8 cellular contexts compared by ENCODE assay signal in the genomic region with DNA sequence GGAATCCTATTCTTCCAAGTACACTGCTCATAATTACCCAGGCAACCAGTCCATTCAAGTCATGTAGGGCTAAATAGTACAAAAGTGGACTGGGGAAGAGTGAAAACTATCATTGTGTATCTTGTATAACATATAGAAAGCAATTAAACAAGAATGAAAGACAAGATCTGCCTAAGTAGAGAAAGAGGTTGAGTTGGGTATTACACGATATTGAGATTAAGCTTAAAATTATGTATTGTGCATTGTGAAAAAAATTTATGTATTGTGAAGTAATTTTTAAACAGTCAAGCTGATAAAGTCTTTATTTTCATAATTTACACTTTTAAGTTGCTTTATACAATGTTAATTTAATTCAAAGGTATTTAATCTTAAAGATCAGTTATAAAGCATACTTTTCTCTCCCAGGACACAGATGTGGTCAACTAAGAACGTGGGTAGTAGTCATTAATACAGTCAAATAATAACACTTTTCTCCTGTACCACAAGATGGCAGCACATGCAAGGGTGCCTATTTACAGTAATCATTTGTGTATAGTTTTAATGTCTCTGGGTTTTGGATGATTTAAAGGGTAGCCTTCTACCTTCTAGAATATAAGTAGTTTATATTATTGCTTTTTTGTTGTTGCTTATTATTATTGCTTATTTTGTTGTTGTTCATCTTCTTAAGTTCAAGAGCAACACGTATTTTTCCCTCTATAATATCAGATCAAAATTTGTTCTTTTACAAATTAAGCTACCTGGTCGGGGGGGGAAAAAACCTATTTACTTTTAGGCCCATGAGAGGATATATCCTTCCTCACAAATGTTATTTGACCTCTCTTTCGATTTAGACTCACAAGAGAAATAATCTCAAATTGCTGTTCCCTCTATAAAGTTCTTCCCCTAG. TPM values are rescaled to one million over a fixed set of nuclear protein-coding genes. Genes with fewer than 3 reads are reported as not detected.
A peak's percentile ranks its signal among the peaks of the same experiment; 100 is the strongest.
DNase-seq lines count a peak whose midpoint lies in the region; ATAC-seq lines count a peak whose summit lies in the region.

No MANE protein-coding gene starts in this region.

- H3K27me3 Mint-ChIP-seq in activated T-cell treated with anti-CD3 and anti-CD28 coated beads, Interleukin-2, amount 50 U/mL, for 72 hours (ENCODE audit: low read depth): no peaks in the 10 kb centered on the region

- no peaks in the 10 kb centered on the region for H3K9me3 Mint-ChIP-seq in activated T-cell treated with anti-CD3 and anti-CD28 coated beads, Interleukin-2, amount 50 U/mL, for 72 hours

- H3K4me3 Mint-ChIP-seq in activated T-cell treated with anti-CD3 and anti-CD28 coated beads, Interleukin-2, amount 50 U/mL, for 72 hours: no peak overlapping the region

- no peak overlapping the region for H3K27ac Mint-ChIP-seq in activated T-cell treated with anti-CD3 and anti-CD28 coated beads, Interleukin-2, amount 50 U/mL, for 72 hours

- peak; percentile 85 for ATAC-seq in HG03108 (IDR thresholded peaks at IDR 0.05; ENCODE audit: unreplicated experiment)
- ATAC-seq in activated T-cell treated with anti-CD3 and anti-CD28 coated beads, Interleukin-2, amount 50 U/mL, for 72 hours (replicated peaks in 1 of 2): peak in 1 of 2 donors; percentile 43

- H3K4me1 Mint-ChIP-seq in activated T-cell treated with anti-CD3 and anti-CD28 coated beads, Interleukin-2, amount 50 U/mL, for 72 hours (ENCODE audit: low read depth): no peaks in the 10 kb centered on the region

- DNase-seq in DMS53 treated with DMSO at 0.1 percent for 48 hours (lab: John Stamatoyannopoulos, UW; ENCODE audit: unreplicated experiment): peak; percentile 76
- DNase-seq in GM19240 (ENCODE audit: insufficient read length, low spot score): peak; percentile 11
- DNase-seq in NCI-H526 treated with DMSO at 0.1 percent for 48 hours (lab: John Stamatoyannopoulos, UW): peak; percentile 23
- DNase-seq in activated T-cell treated with anti-CD3 and anti-CD28 coated beads, Interleukin-2, amount 50 U/mL, for 72 hours: peak; percentile 25 to 35
- peak; percentile 61 for DNase-seq in glomerular visceral epithelial cell (ENCODE audit: extremely low spot score)
- peak; percentile 45 for DNase-seq in putamen (ENCODE audit: low spot score)
- no peak for DNase-seq in KG1 (lab: John Stamatoyannopoulos, UW)

- H3K36me3 Mint-ChIP-seq in activated T-cell treated with anti-CD3 and anti-CD28 coated beads, Interleukin-2, amount 50 U/mL, for 72 hours (ENCODE audit: insufficient read depth in 2 of 2): no peaks in the 10 kb centered on the region

RNA-seq across cellular contexts. Expression of a gene that starts 59.8 kb away (rescaled TPM):
- not detected for total RNA-seq in activated T-cell treated with anti-CD3 and anti-CD28 coated beads, Interleukin-2, amount 50 U/mL, for 72 hours
